ENCODE assay signal across 19 cellular contexts in the genomic region with DNA sequence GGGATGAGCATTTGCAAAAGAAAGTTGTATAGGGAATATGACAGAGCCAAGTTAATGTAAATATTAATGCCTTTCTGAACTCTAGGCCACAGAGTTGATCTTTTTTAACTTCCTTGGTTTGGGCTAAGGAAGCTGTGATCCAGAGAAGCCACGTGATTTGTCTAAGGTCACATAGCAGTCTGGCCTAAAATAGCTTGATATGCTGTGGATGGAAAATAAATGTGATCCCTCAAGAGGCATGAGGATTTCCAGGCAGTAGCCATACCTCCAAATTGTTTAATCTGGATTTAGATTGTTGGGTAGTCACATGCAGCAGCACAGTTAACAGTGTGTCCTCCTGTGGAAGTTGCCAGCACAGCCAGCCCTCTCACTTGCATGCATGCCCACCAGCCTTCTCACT.
DNase-seq lines count a peak whose midpoint lies in the region; ATAC-seq and TF ChIP-seq lines count a peak whose summit lies in the region.
"Had no signal": no experiment of that assay in that cellular context is flagged by ENCODE, and none has a peak within 500 bp of the region (broad histone marks: within the 10 kb centered on the region; RNA-seq: fewer than 3 reads in every experiment).

No MANE protein-coding gene starts in this region.

- H2AK9ac ChIP-seq in IMR-90 (replicated peaks; ENCODE audit: low read depth, low read length, poor library complexity): no peak overlapping the region

- H3K27me3 ChIP-seq in AG04450 (ENCODE audit: control insufficient read depth, insufficient read depth, low read length) (no peaks in the 10 kb centered on the region), IMR-90 (ENCODE audit: control insufficient read depth, insufficient read depth, low read length) (no peaks in the 10 kb centered on the region), heart right ventricle (no peaks in the 10 kb centered on the region), psoas muscle (ENCODE audit: insufficient read depth in 3 of 3, low read length in 2 of 3) (no peaks in the 10 kb centered on the region)

- no peak overlapping the region for H2BK15ac ChIP-seq in IMR-90 (ENCODE audit: low read depth, low read length)

- no peak overlapping the region for H2BK120ac ChIP-seq in IMR-90 (ENCODE audit: low read depth, low read length)

- peak overlapping the region; percentile 57 for H3K27ac ChIP-seq in AG04450 (ENCODE audit: low read depth, low read length)
- peak overlapping the region; percentile 61; the same call in 1 of the 2 replicates for H3K27ac ChIP-seq in IMR-90 (ENCODE audit: insufficient read depth, low read length)
- no peak overlapping the region for H3K27ac ChIP-seq in heart right ventricle
- peak overlapping the region; percentile 10 for H3K27ac ChIP-seq in psoas muscle
- H3K27ac ChIP-seq: C4-2B had no signal

- H3K56ac ChIP-seq in IMR-90 (ENCODE audit: extremely low read depth, insufficient read depth, low read length): no peak overlapping the region

- dilution Hi-C loops in IMR-90 (cut with HindIII; ENCODE audit: low sequenced_read_pairs, unreplicated experiment): no loop called here

- DNase-seq in AG04450 (ENCODE audit: low read depth, low spot score) (no peak), IMR-90 (peak; percentile 22), heart right ventricle (no peak), psoas muscle (no peak), GDM1 (lab: John Stamatoyannopoulos, UW) (no peak)
- DNase-seq in effector CD8-positive, alpha-beta T cell (lab: John Stamatoyannopoulos, UW): no peak
- DNase-seq in activated CD8-positive, alpha-beta memory T cell treated with anti-CD3 and anti-CD28 coated beads, Interleukin-2, amount 50 U/mL, for 4 hours: no peak
- DNase-seq: ACHN; AML-193; Caco-2; CD4-positive, alpha-beta T cell; DMS153; DMS79; GF-D8; GOT3; H7; HFFc6 had no signal

- CTCF ChIA-PET in AG04450 (lab: Charles Lee): interaction anchor here (0.6 kb wide), 1 partner anchor 300 kb away, joined by 4 read pairs; no protein-coding TSS in a partner anchor
- CTCF ChIA-PET in IMR-90 (lab: Yijun Ruan, JAX): no interaction called here

- in situ Hi-C loops in IMR-90 (cut with MboI; ENCODE audit: low sequenced_read_pairs): no loop called here

- H3K18ac ChIP-seq in IMR-90 (ENCODE audit: low read depth, low read length): peak overlapping the region; percentile 30; the same call in 1 of the 2 replicates

- no peak overlapping the region for H2BK20ac ChIP-seq in IMR-90 (ENCODE audit: low read depth, low read length)

- no peak overlapping the region for H4K91ac ChIP-seq in IMR-90 (ENCODE audit: insufficient read depth, low read depth, low read length)

- no CpG with 5 or more reads among the region's 1 CpG for WGBS in IMR-90 (ENCODE audit: extremely low coverage in 2 of 2, insufficient read length in 1 of 2), 2 experiments
- 38 to 48% methylated on average over 1 of the region's 1 CpG for WGBS in heart right ventricle, 2 donors
- WGBS in psoas muscle, 3 donors: 9 to 30% (median 23%) methylated on average over 1 of the region's 1 CpG

- TF ChIP-seq POLR2A in IMR-90 (IDR thresholded peaks at IDR 0.05; ENCODE audit: low read depth, low read length): no peak

- peak; percentile 57 for ATAC-seq in IMR-90 (ENCODE audit: low read depth)
- ATAC-seq in heart right ventricle: peak in 6 of 8 donors; percentile 21 to 76 (median 52)
- ATAC-seq in psoas muscle: peak in 3 of 4 donors; percentile 42 to 57 (median 53)
- ATAC-seq: HCT116 had no signal

- H4K5ac ChIP-seq in IMR-90 (ENCODE audit: low read depth, low read length): no peak overlapping the region

- no peak overlapping the region; the same call in 1 of the 2 replicates for H2AK5ac ChIP-seq in IMR-90 (ENCODE audit: low read depth, low read length)

- peak overlapping the region; percentile 37 for H2BK5ac ChIP-seq in IMR-90 (ENCODE audit: low read depth, low read length, poor library complexity, severe bottlenecking)

- H3K36me3 ChIP-seq in IMR-90 (ENCODE audit: control insufficient read depth, insufficient read depth, low read length) (peaks cover 45% of the 10 kb centered on the region), heart right ventricle (peaks cover 0 to 61% (median 8%) of the 10 kb centered on the region in 9 donors), psoas muscle (ENCODE audit: insufficient read depth in 1 of 2, low read depth in 1 of 2) (peaks cover 0 to 62% of the 10 kb centered on the region in 2 donors)

- no peak overlapping the region for H3K4me2 ChIP-seq in IMR-90 (ENCODE audit: low read depth, low read length)

- H3K4ac ChIP-seq in IMR-90 (ENCODE audit: low read depth, low read length): peak overlapping the region; percentile 78

- TF ChIP-seq RAD21 in IMR-90 (IDR thresholded peaks at IDR 0.05; ENCODE audit: low read length): no peak

- POLR2A ChIA-PET in AG04450 (lab: Yijun Ruan, JAX) (interaction anchor here (1.0 to 1.2 kb wide), 2 partner anchors 66 to 181 kb away, joined by 3 read pairs; partner anchors contain the start of gene EGFR), IMR-90 (lab: Charles Lee; ENCODE audit: unreplicated experiment) (no interaction called here)

- H3K9me3 ChIP-seq in AG04450 (ENCODE audit: control insufficient read depth, insufficient read depth, low read length) (no peaks in the 10 kb centered on the region), IMR-90 (ENCODE audit: control insufficient read depth, insufficient read depth, low read length) (no peaks in the 10 kb centered on the region), heart right ventricle (no peaks in the 10 kb centered on the region), psoas muscle (no peaks in the 10 kb centered on the region)
- H3K9me3 ChIP-seq: Caco-2 had no signal

- intact Hi-C loops in IMR-90 (cut with micrococcal nuclease): loop anchor here (10.0 kb wide), 1 partner anchor 425 kb away; no protein-coding TSS in a partner anchor
- intact Hi-C loops in heart right ventricle (cut with DNase I): no loop called here
- intact Hi-C loops in psoas muscle (cut with DNase I): no loop called here

- H3K4me3 ChIP-seq in AG04450 (ENCODE audit: low read depth, low read length): no peak overlapping the region
- H3K4me3 ChIP-seq in IMR-90 (ENCODE audit: insufficient read depth, low read depth, low read length): no peak overlapping the region
- no peak overlapping the region for H3K4me3 ChIP-seq in heart right ventricle
- no peak overlapping the region for H3K4me3 ChIP-seq in psoas muscle

- H3K79me1 ChIP-seq in IMR-90 (ENCODE audit: low read depth in 1 of 2, low read length in 2 of 2): peaks cover 11 to 63% of the 10 kb centered on the region in 2 experiments

- peaks cover 9% of the 10 kb centered on the region for H3K4me1 ChIP-seq in IMR-90 (ENCODE audit: control insufficient read depth, insufficient read depth, low read length)
- peaks cover 0 to 30% (median 3%) of the 10 kb centered on the region in 9 donors for H3K4me1 ChIP-seq in heart right ventricle
- peaks cover 13% of the 10 kb centered on the region for H3K4me1 ChIP-seq in psoas muscle
- H3K4me1 ChIP-seq: Caco-2 had no signal

- no peak overlapping the region for H2AFZ ChIP-seq in IMR-90 (replicated peaks; ENCODE audit: low read length, poor library complexity)

- H4K8ac ChIP-seq in IMR-90 (ENCODE audit: low read depth in 2 of 2, low read length in 2 of 2): peak overlapping the region in 1 of 2 experiments; percentile 80; a peak in 2 of 4 replicates

- H4K20me1 ChIP-seq in IMR-90 (ENCODE audit: insufficient read depth, low read length): peaks cover 12% of the 10 kb centered on the region

- peaks cover 28% of the 10 kb centered on the region for H3K9me1 ChIP-seq in IMR-90 (ENCODE audit: insufficient read depth, low read length)

- H3K9ac ChIP-seq in IMR-90 (ENCODE audit: low read depth, low read length): no peak overlapping the region

- H3K23ac ChIP-seq in IMR-90 (ENCODE audit: low read depth, low read length): 0 out of 2 replicates have a peak overlapping the region, but pooled peaks have one; percentile 7

- TF ChIP-seq CTCF in AG04450 (IDR thresholded peaks at IDR 0.05; ENCODE audit: low read depth, low read length): no peak
- TF ChIP-seq CTCF in IMR-90 (conservative IDR thresholded peaks at IDR 0.05; ENCODE audit: low read depth, low read length): no peak
- no peak for TF ChIP-seq CTCF in heart right ventricle (IDR thresholded peaks at IDR 0.05)
- TF ChIP-seq CTCF in psoas muscle (IDR thresholded peaks at IDR 0.05): no peak

- BruUV-seq in IMR-90 (replicated peaks; lab: Mats Ljungman, UMichigan): no TSS peak

- no peak overlapping the region; the same call in 1 of the 2 replicates for H3K14ac ChIP-seq in IMR-90 (replicated peaks; ENCODE audit: low read depth, low read length)

TF ChIP-seq in IMR-90, 13 proteins besides CTCF, POLR2A, EP300 and RAD21:
- TF ChIP-seq SMC3 (IDR thresholded peaks at IDR 0.05; ENCODE audit: low read depth, low read length) (no peak), NFE2L2 (IDR thresholded peaks at IDR 0.05; ENCODE audit: low read depth, low read length) (no peak), BHLHE40 (IDR thresholded peaks at IDR 0.05; ENCODE audit: low read depth, low read length) (no peak), CEBPB (IDR thresholded peaks at IDR 0.05; ENCODE audit: low read depth, low read length) (no peak), MAFK (IDR thresholded peaks at IDR 0.05; ENCODE audit: low read depth, low read length) (no peak), USF2 (IDR thresholded peaks at IDR 0.05; ENCODE audit: low read depth, low read length) (peak; percentile 12; the same call in 1 of the 2 replicates), MXI1 (IDR thresholded peaks at IDR 0.05; ENCODE audit: borderline replicate concordance, low read depth, low read length) (no peak), RCOR1 (IDR thresholded peaks at IDR 0.05; ENCODE audit: insufficient replicate concordance, low read length) (no peak), ELK1 (IDR thresholded peaks at IDR 0.05; ENCODE audit: borderline replicate concordance, low read depth, low read length) (no peak)

Comparison
In these comparisons a context has a peak if more than half of its experiments do, and no peak if none do; other contexts are left out.
1. H3K27ac ChIP-seq: peak in AG04450 (single experiment), IMR-90 (single experiment) and psoas muscle (single experiment); none in heart right ventricle (0 of 10).
2. Peak in every context shown above with its lines, with median percentiles within 50 percentile points of each other: ATAC-seq.